ENCODE assay signal across 15 cellular contexts in genomic region chr21:31030367-31031106, GRCh38. TPM values are rescaled to one million over a fixed set of nuclear protein-coding genes. Genes with fewer than 3 reads are reported as not detected.
DNase-seq lines count a peak whose midpoint lies in the region; ATAC-seq, FAIRE-seq and TF ChIP-seq lines count a peak whose summit lies in the region.
"Had no signal": no experiment of that assay in that cellular context is flagged by ENCODE, and none has a peak within 500 bp of the region (broad histone marks: within the 10 kb centered on the region; RNA-seq: fewer than 3 reads in every experiment).

No MANE protein-coding gene starts in this region.

- FAIRE-seq in frontal cortex (lab: Jason Lieb, UNC): no peak

- CTCF ChIA-PET in GM10248 (lab: Yijun Ruan, JAX): interaction anchor here (0.6 to 2.0 kb wide), 3 partner anchors 8 to 18 kb away, joined by 3 to 6 read pairs (median 3); partner anchors contain the start of gene KRTAP19-8

- TF ChIP-seq CTCF in GM10248 (IDR thresholded peaks at IDR 0.05; ENCODE audit: control extremely low read depth, extremely low read depth, low read depth, missing control alignments): no peak

- peak; percentile 62 for ATAC-seq in GM19023 (IDR thresholded peaks at IDR 0.05; ENCODE audit: unreplicated experiment)
- ATAC-seq in HG02588 (IDR thresholded peaks at IDR 0.05; ENCODE audit: unreplicated experiment): peak; percentile 92
- ATAC-seq in HG03354 (IDR thresholded peaks at IDR 0.05; ENCODE audit: poor library complexity, severe bottlenecking, unreplicated experiment): peak; percentile 93
- no peak for ATAC-seq in HG03521 (IDR thresholded peaks at IDR 0.05; ENCODE audit: unreplicated experiment)
- ATAC-seq: activated T-cell treated with anti-CD3 and anti-CD28 coated beads, Interleukin-2, amount 50 U/mL, for 4 hours had no signal

- DNase-seq in GM10248 (ENCODE audit: extremely low spot score): peak; percentile 20
- DNase-seq in frontal cortex (ENCODE audit: low spot score in 2 of 2): no peak
- DNase-seq in activated CD8-positive, alpha-beta memory T cell treated with anti-CD3 and anti-CD28 coated beads, Interleukin-2, amount 50 U/mL, for 48 hours: no peak
- DNase-seq in COLO668 (lab: John Stamatoyannopoulos, UW; ENCODE audit: unreplicated experiment): no peak
- DNase-seq: activated T-cell treated with anti-CD3 and anti-CD28 coated beads, Interleukin-2, amount 50 U/mL, for 4 hours; effector memory CD4-positive, alpha-beta T cell; glutamatergic neuron; NCI-H510A treated with DMSO at 0.1 percent for 48 hours; SHP77; tibial artery had no signal

- POLR2A ChIA-PET in GM10248 (lab: Yijun Ruan, JAX): no interaction called here

RNA-seq across cellular contexts. Expression of gene KRTAP19-8, which starts 7.7 kb away (rescaled TPM):
- not detected for total RNA-seq in frontal cortex
- total RNA-seq: activated T-cell treated with anti-CD3 and anti-CD28 coated beads, Interleukin-2, amount 50 U/mL, for 4 hours; MCF 10A had no signal
